Comparison of ENCODE assay signal across 8 cellular contexts in the genomic region with DNA sequence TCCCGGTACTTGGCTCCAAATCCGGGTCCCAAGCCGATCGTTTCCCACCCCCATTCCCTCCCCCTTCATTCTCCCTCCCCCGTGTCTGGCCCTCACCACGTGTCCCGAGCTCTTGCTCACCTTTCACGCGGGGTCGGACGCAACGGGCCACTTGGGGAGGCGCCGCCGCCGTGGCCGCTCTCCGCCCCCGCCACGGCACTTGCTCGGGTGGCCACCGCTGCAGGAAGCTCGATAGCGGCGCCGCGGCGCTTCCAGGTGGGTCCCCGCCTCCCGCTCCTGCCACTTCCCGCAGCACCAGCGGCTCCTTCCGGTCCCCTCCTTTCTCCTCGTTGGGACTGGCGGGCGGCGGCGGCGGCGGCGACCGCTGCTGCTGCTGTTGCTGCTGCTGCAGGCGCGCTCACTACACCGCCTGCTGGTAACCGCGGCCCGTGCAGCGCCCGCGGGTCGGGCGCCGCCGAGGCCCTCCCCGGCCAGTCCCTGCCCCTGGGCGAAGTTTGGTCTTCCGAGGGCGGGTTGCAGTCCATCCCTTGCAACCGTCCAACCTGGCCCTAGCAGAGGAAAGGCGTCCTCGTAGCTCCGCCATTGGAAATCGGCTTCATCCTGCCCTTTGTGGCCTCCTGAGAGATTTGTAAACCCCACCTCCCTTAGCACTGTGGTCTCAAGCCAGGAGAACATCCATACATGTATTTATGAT. TPM values are rescaled to one million over a fixed set of nuclear protein-coding genes. Genes with fewer than 3 reads are reported as not detected.
DNase-seq lines count a peak whose midpoint lies in the region; ATAC-seq and TF ChIP-seq lines count a peak whose summit lies in the region.

No MANE protein-coding gene starts in this region.

- no peaks in the 10 kb centered on the region for H3K27me3 ChIP-seq in Panc1 (ENCODE audit: control insufficient read depth, insufficient read depth, low read length)

- peak overlapping the region; percentile 86 to 95 (median 90) for H3K4me3 Mint-ChIP-seq in naive thymus-derived CD8-positive, alpha-beta T cell
- peak overlapping the region; percentile 89 to 93 for H3K4me3 Mint-ChIP-seq in stimulated activated naive B cell treated with anti-CD40 and anti-IgM and Interleukin-4, amounts not matched to agents 10 μg/mL and 1 μg/mL and 100 μg/mL, for 72 hours

- H3K27ac Mint-ChIP-seq in naive thymus-derived CD8-positive, alpha-beta T cell = peak overlapping the region; percentile 93 to 99 (median 97)
- peak overlapping the region; percentile 97 for H3K27ac Mint-ChIP-seq in stimulated activated naive B cell treated with anti-CD40 and anti-IgM and Interleukin-4, amounts not matched to agents 10 μg/mL and 1 μg/mL and 100 μg/mL, for 72 hours

- H3K4me1 ChIP-seq in Panc1 (ENCODE audit: control insufficient read depth, insufficient read depth, low read length) = peaks cover 28% of the 10 kb centered on the region

- H3K4me1 Mint-ChIP-seq in naive thymus-derived CD8-positive, alpha-beta T cell = peaks cover 17 to 48% (median 42%) of the 10 kb centered on the region in 4 donors
- H3K4me1 Mint-ChIP-seq in stimulated activated naive B cell treated with anti-CD40 and anti-IgM and Interleukin-4, amounts not matched to agents 10 μg/mL and 1 μg/mL and 100 μg/mL, for 72 hours = peaks cover 12 to 30% of the 10 kb centered on the region in 2 donors

- ATAC-seq in GM21825 (IDR thresholded peaks at IDR 0.05; ENCODE audit: unreplicated experiment) = peak; percentile 82
- ATAC-seq in Panc1 = peak; percentile 90
- peak; percentile 72 to 74 for ATAC-seq in naive thymus-derived CD8-positive, alpha-beta T cell
- peak; percentile 76 to 77 for ATAC-seq in stimulated activated naive B cell treated with anti-CD40 and anti-IgM and Interleukin-4, amounts not matched to agents 10 μg/mL and 1 μg/mL and 100 μg/mL, for 72 hours (replicated peaks)

- TF ChIP-seq CTCF in Panc1 (IDR thresholded peaks at IDR 0.05) = peak; percentile 95

- peak overlapping the region; percentile 69 to 98 for H3K4me3 ChIP-seq in Panc1 (ENCODE audit: low read depth in 2 of 2, low read length in 2 of 2)

- no TSS peak for BruUV-seq in Panc1 (replicated peaks; lab: Mats Ljungman, UMichigan)

- no peaks in the 10 kb centered on the region for H3K36me3 Mint-ChIP-seq in naive thymus-derived CD8-positive, alpha-beta T cell
- peaks cover 9 to 14% of the 10 kb centered on the region in 2 donors for H3K36me3 Mint-ChIP-seq in stimulated activated naive B cell treated with anti-CD40 and anti-IgM and Interleukin-4, amounts not matched to agents 10 μg/mL and 1 μg/mL and 100 μg/mL, for 72 hours

- POLR2A ChIA-PET in Panc1 (lab: Charles Lee) = interaction anchor here (0.5 to 0.6 kb wide), 3 partner anchors 82 to 1537 kb away, joined by 3 to 10 read pairs (median 3); no protein-coding TSS in a partner anchor
- POLR2A ChIA-PET in naive thymus-derived CD8-positive, alpha-beta T cell (lab: Charles Lee) = interaction anchor here (0.5 to 3.1 kb wide), 16 partner anchors 10 to 1897 kb away, joined by 3 to 28 read pairs (median 4); a partner anchor contains a TSS

- DNase-seq in Daoy (ENCODE audit: low read depth) (peak; percentile 98), Panc1 (ENCODE audit: low read depth, low spot score) (peak; percentile 54), activated T-helper 1 cell treated with Interleukin-2 at 50 U/mL for 16 hours (ENCODE audit: low read depth) (peak; percentile 90), fibroblast of gingiva (ENCODE audit: low read depth) (peak; percentile 93)
- peak; percentile 88 to 95 (median 92) for DNase-seq in naive thymus-derived CD8-positive, alpha-beta T cell
- DNase-seq in stimulated activated naive B cell treated with anti-CD40 and anti-IgM and Interleukin-4, amounts not matched to agents 10 μg/mL and 1 μg/mL and 100 μg/mL, for 72 hours = peak; percentile 93

- peak overlapping the region; percentile 96 for H3K27ac ChIP-seq in KOPT-K1 (ENCODE audit: low read depth, low read length, poor library complexity, severe bottlenecking)
- peak overlapping the region; percentile 99 for H3K27ac ChIP-seq in Panc1 (ENCODE audit: low read length)

- no peaks in the 10 kb centered on the region for H3K9me3 ChIP-seq in KOPT-K1 (ENCODE audit: insufficient read depth, low read length, poor library complexity, severe bottlenecking)
- H3K9me3 ChIP-seq in Panc1 (ENCODE audit: control insufficient read depth, insufficient read depth, low read depth, low read length) = no peaks in the 10 kb centered on the region

- intact Hi-C loops in Panc1 (cut with micrococcal nuclease; ENCODE audit: unreplicated experiment) = no loop called here

- no peaks in the 10 kb centered on the region for H3K27me3 Mint-ChIP-seq in naive thymus-derived CD8-positive, alpha-beta T cell
- no peaks in the 10 kb centered on the region for H3K27me3 Mint-ChIP-seq in stimulated activated naive B cell treated with anti-CD40 and anti-IgM and Interleukin-4, amounts not matched to agents 10 μg/mL and 1 μg/mL and 100 μg/mL, for 72 hours

- peaks cover 6% of the 10 kb centered on the region; the same call in 1 of the 2 replicates for H3K36me3 ChIP-seq in KOPT-K1 (ENCODE audit: insufficient read depth, low read length)
- H3K36me3 ChIP-seq in Panc1 (ENCODE audit: control insufficient read depth, insufficient read depth, low read length) = no peaks in the 10 kb centered on the region; the same call in 1 of the 2 replicates

- no peaks in the 10 kb centered on the region for H3K9me3 Mint-ChIP-seq in naive thymus-derived CD8-positive, alpha-beta T cell
- H3K9me3 Mint-ChIP-seq in stimulated activated naive B cell treated with anti-CD40 and anti-IgM and Interleukin-4, amounts not matched to agents 10 μg/mL and 1 μg/mL and 100 μg/mL, for 72 hours = no peaks in the 10 kb centered on the region

- CTCF ChIA-PET in Panc1 (lab: Charles Lee) = interaction anchor here (0.6 to 0.7 kb wide), 3 partner anchors 32 to 91 kb away, joined by 4 to 5 read pairs (median 5); no protein-coding TSS in a partner anchor

- in situ Hi-C loops in Panc1 (cut with HindIII; ENCODE audit: low pct_unique_long_range_greater_than_20kb, low sequenced_read_pairs) = no loop called here

RNA-seq across cellular contexts. Expression of a gene that starts 0.8 kb away (rescaled TPM):
- total RNA-seq in Daoy (2014; rRNA removed; shearing (Covaris generic)) = 88.0 and 118 TPM in 2 replicates
- total RNA-seq in Panc1 (2021; ENCODE audit: unreplicated experiment) = 52.6 TPM
- polyA plus RNA-seq in Panc1 (2012; ENCODE audit: insufficient read length) = 18.7 TPM
- 10 to 100 TPM; 73.2 to 73.5 TPM for total RNA-seq in naive thymus-derived CD8-positive, alpha-beta T cell
- polyA plus RNA-seq in naive thymus-derived CD8-positive, alpha-beta T cell = 10 to 100 TPM; 35.6 to 45.1 (median 36.5) TPM

Comparison
In these comparisons a context has a peak if more than half of its experiments do, and no peak if none do; other contexts are left out.
1. Peak in every context shown above with its lines: DNase-seq, ATAC-seq, H3K4me3 ChIP-seq and H3K27ac ChIP-seq.